Comparison of ENCODE assay signal across 1 cellular context in genomic region chr17:50768348-50768761, GRCh38.
TF ChIP-seq lines count a peak whose summit lies in the region.

No MANE protein-coding gene starts in this region.

TF ChIP-seq in H1, 55 proteins besides CTCF, POLR2A, EP300 and RAD21:
- TF ChIP-seq RNF2 (IDR thresholded peaks at IDR 0.05; ENCODE audit: borderline replicate concordance, low read depth, low read length, missing control alignments, poor library complexity, severe bottlenecking), result no peak
- TF ChIP-seq MAX (IDR thresholded peaks at IDR 0.05), result no peak
- TF ChIP-seq ATF2 (IDR thresholded peaks at IDR 0.05; ENCODE audit: low read length), result no peak
- no peak for TF ChIP-seq SP4 (IDR thresholded peaks at IDR 0.05; ENCODE audit: low read length)
- TF ChIP-seq CBX5 (IDR thresholded peaks at IDR 0.05; ENCODE audit: low read depth, low read length), result no peak
- TF ChIP-seq NRF1 (IDR thresholded peaks at IDR 0.05; ENCODE audit: low read depth, low read length), result no peak
- TF ChIP-seq POU5F1 (IDR thresholded peaks at IDR 0.05; ENCODE audit: low read depth, low read length), result no peak
- no peak for TF ChIP-seq CEBPB (IDR thresholded peaks at IDR 0.05; ENCODE audit: low read depth, low read length)
- no peak for TF ChIP-seq BRCA1 (IDR thresholded peaks at IDR 0.05; ENCODE audit: low read depth, low read length)
- TF ChIP-seq SP1 (IDR thresholded peaks at IDR 0.05; ENCODE audit: low read depth, low read length), result no peak
- TF ChIP-seq SP2 (IDR thresholded peaks at IDR 0.05; ENCODE audit: low read length), result no peak
- TF ChIP-seq JUN (IDR thresholded peaks at IDR 0.05; ENCODE audit: low read depth, low read length), result no peak
- TF ChIP-seq RFX5 (IDR thresholded peaks at IDR 0.05; ENCODE audit: borderline replicate concordance, low read depth, low read length), result no peak
- TF ChIP-seq POLR2AphosphoS5 (IDR thresholded peaks at IDR 0.05; ENCODE audit: low read depth, low read length), result no peak
- no peak for TF ChIP-seq SIN3A (conservative IDR thresholded peaks at IDR 0.05 in 1 of 2, IDR thresholded peaks at IDR 0.05 in 1 of 2; ENCODE audit: low read depth in 1 of 2, low read length in 2 of 2)
- no peak for TF ChIP-seq PHF8 (conservative IDR thresholded peaks at IDR 0.05; ENCODE audit: low read depth, low read length)
- no peak for TF ChIP-seq EZH2 (IDR thresholded peaks at IDR 0.05; ENCODE audit: low read depth, low read length, severe bottlenecking)
